In the genomic region with DNA sequence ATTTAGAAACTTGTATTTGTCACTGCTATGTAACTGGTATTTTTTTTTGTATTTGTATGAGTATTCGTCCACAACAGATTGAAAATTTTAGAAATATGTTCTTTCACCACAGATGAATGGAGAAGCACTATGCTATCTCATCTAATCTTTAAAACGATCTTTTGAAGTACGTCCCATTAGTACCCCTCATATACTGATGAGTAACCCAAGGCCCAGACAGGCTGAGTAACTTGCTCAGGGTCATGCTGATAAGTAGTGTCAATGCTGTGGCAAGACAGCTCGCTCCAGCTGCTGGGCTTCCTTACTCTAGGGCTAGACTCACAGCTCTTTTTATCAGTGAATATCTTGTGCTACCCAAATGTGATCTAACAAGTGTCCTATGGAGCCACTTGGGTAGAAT, we compare ENCODE assay signal across 20 cellular contexts.
"Had no signal": no experiment of that assay in that cellular context is flagged by ENCODE, and none has a peak within 500 bp of the region (broad histone marks: within the 10 kb centered on the region; RNA-seq: fewer than 3 reads in every experiment).

No MANE protein-coding gene starts in this region.

- H3K4me3 Mint-ChIP-seq: activated naive CD4-positive, alpha-beta T cell treated with anti-CD3 and anti-CD28 coated beads for 36 hours; activated naive CD8-positive, alpha-beta T cell treated with anti-CD3 and anti-CD28 coated beads, Interleukin-2, amount 10 ng/mL, durations not matched to agents 7 days and 5 days; activated T-cell treated with anti-CD3 and anti-CD28 coated beads, Interleukin-2, amount 50 U/mL, for 72 hours; dendritic cell treated with granulocyte-macrophage colony-stimulating factor and Interleukin-4, amounts not matched to agents 40 ng/mL and 50 ng/mL, for 4 days; nephron; stimulated activated naive CD8-positive, alpha-beta T cell treated with anti-CD3 and anti-CD28 coated beads, Interleukin-15, Interleukin-2, amounts not matched to agents 100 ng/mL and 50 ng/mL, for 24 hours had no signal

- H3K4me1 Mint-ChIP-seq: activated naive CD8-positive, alpha-beta T cell treated with anti-CD3 and anti-CD28 coated beads, Interleukin-2, amount 10 ng/mL, durations not matched to agents 7 days and 5 days had no signal

- ATAC-seq: activated T-cell treated with anti-CD3 and anti-CD28 coated beads, Interleukin-2, amount 50 U/mL, for 72 hours; body of pancreas; foreskin keratinocyte; right cardiac atrium had no signal

- H3K27me3 Mint-ChIP-seq: dendritic cell treated with granulocyte-macrophage colony-stimulating factor and Interleukin-4, amounts not matched to agents 40 ng/mL and 50 ng/mL, for 4 days had no signal

- H3K36me3 Mint-ChIP-seq: activated naive CD8-positive, alpha-beta T cell treated with anti-CD3 and anti-CD28 coated beads, Interleukin-2, amount 10 ng/mL, durations not matched to agents 7 days and 5 days had no signal

- DNase-seq: activated CD4-positive, alpha-beta T cell treated with anti-CD3 and anti-CD28 coated beads for 4 hours; activated CD4-positive, alpha-beta T cell treated with anti-CD3 and anti-CD28 coated beads, Interleukin-2, amount 50 U/mL, for 48 hours; activated CD4-positive, CD25-positive, alpha-beta regulatory T cell; activated effector memory CD4-positive, alpha-beta T cell treated with Interleukin-2 at 50 U/mL for 16 hours; activated naive CD4-positive, alpha-beta T cell treated with anti-CD3 and anti-CD28 coated beads for 36 hours; activated naive CD8-positive, alpha-beta T cell treated with anti-CD3 and anti-CD28 coated beads, Interleukin-2, amount 10 ng/mL, durations not matched to agents 7 days and 5 days; activated T-cell treated with anti-CD3 and anti-CD28 coated beads, Interleukin-2, amount 50 U/mL, for 72 hours; anterior cingulate cortex; body of pancreas; effector CD4-positive, alpha-beta T cell; erythroblast; foreskin keratinocyte; nucleus accumbens; right cardiac atrium; stimulated activated CD4-positive, alpha-beta T cell treated with anti-CD3 and anti-CD28 coated beads, Interleukin-1b, Interleukin-23, amount 100 ng/mL, for 48 hours; T-helper 9 cell; tibial artery had no signal

- H3K27ac Mint-ChIP-seq: activated naive CD4-positive, alpha-beta T cell treated with anti-CD3 and anti-CD28 coated beads for 36 hours; activated naive CD8-positive, alpha-beta T cell treated with anti-CD3 and anti-CD28 coated beads, Interleukin-2, amount 10 ng/mL, durations not matched to agents 7 days and 5 days; activated T-cell treated with anti-CD3 and anti-CD28 coated beads, Interleukin-2, amount 50 U/mL, for 72 hours; dendritic cell treated with granulocyte-macrophage colony-stimulating factor and Interleukin-4, amounts not matched to agents 40 ng/mL and 50 ng/mL, for 4 days; stimulated activated naive CD8-positive, alpha-beta T cell treated with anti-CD3 and anti-CD28 coated beads, Interleukin-15, Interleukin-2, amounts not matched to agents 100 ng/mL and 50 ng/mL, for 24 hours had no signal
